Comparison of ENCODE assay signal across 15 cellular contexts in the genomic region with DNA sequence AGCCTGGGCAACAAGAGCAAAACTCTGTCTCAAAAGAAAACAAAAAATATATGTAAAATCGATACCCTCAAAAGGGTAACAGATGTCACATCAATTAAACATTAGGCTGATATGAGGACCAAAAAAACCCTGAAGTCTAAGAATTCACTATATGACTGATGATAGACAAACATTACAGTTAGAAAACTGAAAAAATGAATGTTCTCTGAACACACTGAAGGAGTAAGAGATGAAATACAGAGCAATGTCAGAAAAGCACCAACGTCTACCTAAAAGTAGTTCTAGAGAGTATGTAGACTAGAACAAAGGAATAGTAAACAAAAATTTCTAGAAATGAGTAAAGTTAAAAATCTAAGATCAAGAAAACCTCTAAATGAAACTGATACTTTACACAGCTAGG.
A peak's percentile ranks its signal among the peaks of the same experiment; 100 is the strongest.
DNase-seq lines count a peak whose midpoint lies in the region; ATAC-seq and TF ChIP-seq lines count a peak whose summit lies in the region.
"Had no signal": no experiment of that assay in that cellular context is flagged by ENCODE, and none has a peak within 500 bp of the region (broad histone marks: within the 10 kb centered on the region; RNA-seq: fewer than 3 reads in every experiment).

No MANE protein-coding gene starts in this region.

- H3K27me3 ChIP-seq in CD8-positive, alpha-beta T cell (ENCODE audit: insufficient read depth, low read length): no peaks in the 10 kb centered on the region
- H3K27me3 ChIP-seq: BLaER1 treated with 17β-estradiol and CSF1 and Interleukin-3, amounts not matched to agents 10 nM and 100 nM had no signal

- H3K9me3 ChIP-seq in CD8-positive, alpha-beta T cell (ENCODE audit: low read length): no peaks in the 10 kb centered on the region
- H3K9me3 ChIP-seq: Caco-2 had no signal

- H3K4me3 Mint-ChIP-seq in activated T-cell treated with anti-CD3 and anti-CD28 coated beads, Interleukin-2, amount 50 U/mL, for 24 hours: no peak overlapping the region
- H3K4me3 Mint-ChIP-seq in mesothelial cell of epicardium: no peak overlapping the region
- no peak overlapping the region for H3K4me3 Mint-ChIP-seq in CD8-positive, alpha-beta T cell
- H3K4me3 Mint-ChIP-seq: B cell; CD8-positive, alpha-beta memory T cell; HFFc6 had no signal

- TF ChIP-seq CTCF in mesothelial cell of epicardium (IDR thresholded peaks at IDR 0.05; ENCODE audit: unreplicated experiment): no peak
- no peak for TF ChIP-seq CTCF in CD8-positive, alpha-beta T cell (IDR thresholded peaks at IDR 0.05)

- no peaks in the 10 kb centered on the region for H3K4me1 ChIP-seq in CD8-positive, alpha-beta T cell (ENCODE audit: insufficient read depth, low read length)
- H3K4me1 ChIP-seq: Caco-2 had no signal

- POLR2A ChIA-PET in CD8-positive, alpha-beta T cell (lab: Charles Lee): no interaction called here

- ATAC-seq in HG02610 (IDR thresholded peaks at IDR 0.05; ENCODE audit: unreplicated experiment): peak; percentile 44
- ATAC-seq in CD8-positive, alpha-beta T cell: no peak
- ATAC-seq: HCT116 had no signal

- H3K4me3 ChIP-seq in CD8-positive, alpha-beta T cell (ENCODE audit: low read depth, low read length): no peak overlapping the region
- H3K4me3 ChIP-seq: BLaER1 treated with 17β-estradiol and CSF1 and Interleukin-3, amounts not matched to agents 10 nM and 100 nM had no signal

- no peaks in the 10 kb centered on the region for H3K27me3 Mint-ChIP-seq in activated T-cell treated with anti-CD3 and anti-CD28 coated beads, Interleukin-2, amount 50 U/mL, for 24 hours
- H3K27me3 Mint-ChIP-seq in mesothelial cell of epicardium (ENCODE audit: low read depth): no peaks in the 10 kb centered on the region
- H3K27me3 Mint-ChIP-seq in CD8-positive, alpha-beta T cell (ENCODE audit: low read depth): no peaks in the 10 kb centered on the region
- H3K27me3 Mint-ChIP-seq: B cell; CD8-positive, alpha-beta memory T cell had no signal

- DNase-seq in activated T-cell treated with anti-CD3 and anti-CD28 coated beads, Interleukin-2, amount 50 U/mL, for 24 hours: no peak
- DNase-seq in activated T-cell treated with anti-CD3 and anti-CD28 coated beads, Interleukin-2, amount 50 U/mL, for 1 hour: no peak
- DNase-seq in mesothelial cell of epicardium (ENCODE audit: low spot score in 2 of 2, unreplicated experiment in 2 of 2) (no peak), NCI-H2081 treated with DMSO at 0.1 percent for 48 hours (lab: John Stamatoyannopoulos, UW) (no peak)
- DNase-seq in CD8-positive, alpha-beta T cell: no peak
- DNase-seq: Caco-2; CD8-positive, alpha-beta memory T cell; GOT3; H7; HFFc6; IMR-90 had no signal

- H3K27ac Mint-ChIP-seq in activated T-cell treated with anti-CD3 and anti-CD28 coated beads, Interleukin-2, amount 50 U/mL, for 24 hours: peak overlapping the region; percentile 28
- H3K27ac Mint-ChIP-seq in mesothelial cell of epicardium: peak overlapping the region; percentile 25
- no peak overlapping the region for H3K27ac Mint-ChIP-seq in CD8-positive, alpha-beta T cell
- H3K27ac Mint-ChIP-seq: B cell; CD8-positive, alpha-beta memory T cell; HFFc6 had no signal

- peaks cover 16% of the 10 kb centered on the region for H3K4me1 Mint-ChIP-seq in activated T-cell treated with anti-CD3 and anti-CD28 coated beads, Interleukin-2, amount 50 U/mL, for 24 hours (ENCODE audit: low read depth)
- H3K4me1 Mint-ChIP-seq in mesothelial cell of epicardium: no peaks in the 10 kb centered on the region
- peaks cover 3% of the 10 kb centered on the region for H3K4me1 Mint-ChIP-seq in CD8-positive, alpha-beta T cell (ENCODE audit: low read depth)

- no peaks in the 10 kb centered on the region for H3K36me3 ChIP-seq in CD8-positive, alpha-beta T cell (ENCODE audit: insufficient read depth, low read length)

- peaks cover 9% of the 10 kb centered on the region for H3K36me3 Mint-ChIP-seq in activated T-cell treated with anti-CD3 and anti-CD28 coated beads, Interleukin-2, amount 50 U/mL, for 24 hours (ENCODE audit: low read depth)
- H3K36me3 Mint-ChIP-seq in mesothelial cell of epicardium: peaks cover 14% of the 10 kb centered on the region
- H3K36me3 Mint-ChIP-seq in CD8-positive, alpha-beta T cell: peaks cover 4% of the 10 kb centered on the region

- CTCF ChIA-PET in CD8-positive, alpha-beta T cell (lab: Charles Lee): no interaction called here

- no peaks in the 10 kb centered on the region for H3K9me3 Mint-ChIP-seq in activated T-cell treated with anti-CD3 and anti-CD28 coated beads, Interleukin-2, amount 50 U/mL, for 24 hours
- peaks cover 4% of the 10 kb centered on the region for H3K9me3 Mint-ChIP-seq in mesothelial cell of epicardium
- no peaks in the 10 kb centered on the region for H3K9me3 Mint-ChIP-seq in CD8-positive, alpha-beta T cell
- H3K9me3 Mint-ChIP-seq: CD8-positive, alpha-beta memory T cell; HFFc6 had no signal

- intact Hi-C loops in CD8-positive, alpha-beta T cell (cut with DNase I, micrococcal nuclease): no loop called here

- no peak overlapping the region for H3K27ac ChIP-seq in CD8-positive, alpha-beta T cell (ENCODE audit: low read depth, low read length)
- H3K27ac ChIP-seq: BLaER1 treated with 17β-estradiol and CSF1 and Interleukin-3, amounts not matched to agents 10 nM and 100 nM had no signal
